In genomic region chr7:64902806-64903721, GRCh38 we compare ENCODE assay signal across 8 cellular contexts. TPM values are rescaled to one million over a fixed set of nuclear protein-coding genes. Genes with fewer than 3 reads are reported as not detected.
DNase-seq lines count a peak whose midpoint lies in the region; ATAC-seq and TF ChIP-seq lines count a peak whose summit lies in the region.

ZNF273 (plus strand) TSS chr7:64903273; CDS start chr7:64903318, 45 bp downstream.

- ATAC-seq in GM19023 (IDR thresholded peaks at IDR 0.05; ENCODE audit: unreplicated experiment) (peak; percentile 99), HG03196 (IDR thresholded peaks at IDR 0.05; ENCODE audit: unreplicated experiment) (peak; percentile 99), activated B cell treated with CpG ODN at 0.5 μM for 24 hours (ENCODE audit: low read depth) (peak; percentile 100)
- peak; percentile 99 for ATAC-seq in central memory CD8-positive, alpha-beta T cell (replicated peaks; ENCODE audit: extremely low read depth, poor library complexity, severe bottlenecking)

- H3K9me3 Mint-ChIP-seq in activated B cell treated with CpG ODN at 0.5 μM for 24 hours = no peaks in the 10 kb centered on the region
- no peaks in the 10 kb centered on the region for H3K9me3 Mint-ChIP-seq in central memory CD8-positive, alpha-beta T cell

- no peak for TF ChIP-seq CTCF in activated B cell treated with CpG ODN at 0.5 μM for 24 hours (IDR thresholded peaks at IDR 0.05)

- DNase-seq in AG08396 (ENCODE audit: low spot score) (peak; percentile 84), NCI-H226 (peak; percentile 84), activated B cell treated with CpG ODN at 0.5 μM for 24 hours (peak; percentile 72), islet precursor cell (peak; percentile 94)
- peak; percentile 81 to 85 for DNase-seq in central memory CD8-positive, alpha-beta T cell (ENCODE audit: low spot score in 2 of 2)
- DNase-seq in stimulated activated CD4-positive, alpha-beta T cell treated with anti-CD3 and anti-CD28 coated beads, Interleukin-12 subunit alpha, Interleukin-12 subunit beta, amount 100 ng/mL, for 48 hours (ENCODE audit: low read depth in 2 of 3, low spot score in 1 of 3) = peak; percentile 85 to 89 (median 87)

- intact Hi-C loops in activated B cell treated with CpG ODN at 0.5 μM for 24 hours (cut with micrococcal nuclease) = loop anchor here (1.0 to 5.0 kb wide), 12 partner anchors 15 to 1003 kb away; partner anchors contain the start of genes ERV3-1, ZNF107, ZNF138 and ZNF680

- H3K27me3 Mint-ChIP-seq in activated B cell treated with CpG ODN at 0.5 μM for 24 hours = no peaks in the 10 kb centered on the region
- no peaks in the 10 kb centered on the region for H3K27me3 Mint-ChIP-seq in central memory CD8-positive, alpha-beta T cell

- peak within 1 kb of the TSS; percentile 91 for H3K27ac Mint-ChIP-seq in activated B cell treated with CpG ODN at 0.5 μM for 24 hours
- peak within 1 kb of the TSS; percentile 94 for H3K27ac Mint-ChIP-seq in central memory CD8-positive, alpha-beta T cell (ENCODE audit: low read depth)

- POLR2A ChIA-PET in activated B cell treated with CpG ODN at 0.5 μM for 24 hours (lab: Charles Lee) = interaction anchor here (0.6 to 2.3 kb wide), 9 partner anchors 12 to 977 kb away, joined by 3 to 19 read pairs (median 4); partner anchors contain the start of genes ERV3-1, ZNF107, ZNF138 and ZNF680

- CTCF ChIA-PET in activated B cell treated with CpG ODN at 0.5 μM for 24 hours (lab: Charles Lee) = no interaction called here

- H3K4me1 Mint-ChIP-seq in activated B cell treated with CpG ODN at 0.5 μM for 24 hours = peaks cover 52% of the 10 kb centered on the region
- H3K4me1 Mint-ChIP-seq in central memory CD8-positive, alpha-beta T cell = peaks cover 39% of the 10 kb centered on the region

- peak within 1 kb of the TSS; percentile 97 for H3K4me3 Mint-ChIP-seq in activated B cell treated with CpG ODN at 0.5 μM for 24 hours
- H3K4me3 Mint-ChIP-seq in central memory CD8-positive, alpha-beta T cell = peak within 1 kb of the TSS; percentile 94

- peaks cover 9% of the 10 kb centered on the region for H3K36me3 Mint-ChIP-seq in activated B cell treated with CpG ODN at 0.5 μM for 24 hours (ENCODE audit: low read depth)
- H3K36me3 Mint-ChIP-seq in central memory CD8-positive, alpha-beta T cell (ENCODE audit: insufficient read depth) = peaks cover 10% of the 10 kb centered on the region

RNA-seq across cellular contexts. Expression of gene ZNF273, which starts in this region (rescaled TPM):
- 10.6 and 12.3 TPM in 2 replicates for total RNA-seq in activated B cell treated with CpG ODN at 0.5 μM for 24 hours

Comparison
In these comparisons a context has a peak if more than half of its experiments do, and no peak if none do; other contexts are left out.
1. Peak in every context shown above with its lines: DNase-seq and ATAC-seq.